Comparison of ENCODE assay signal across 25 cellular contexts in genomic region chr3:18247776-18248310, GRCh38.
"Had no signal": no experiment of that assay in that cellular context is flagged by ENCODE, and none has a peak within 500 bp of the region (broad histone marks: within the 10 kb centered on the region; RNA-seq: fewer than 3 reads in every experiment).

No MANE protein-coding gene starts in this region.

- H3K36me3 ChIP-seq: cardiac muscle cell, SJCRH30 had no signal

- H3K4me1 Mint-ChIP-seq: activated naive CD4-positive, alpha-beta T cell treated with anti-CD3 and anti-CD28 coated beads, Interleukin-2, amount 50 U/mL, for 24 hours had no signal

- H3K4me3 Mint-ChIP-seq: activated CD8-positive, alpha-beta T cell treated with anti-CD3 and anti-CD28 coated beads, Interleukin-2, amount 10 ng/mL, durations not matched to agents 7 days and 5 days; activated naive CD4-positive, alpha-beta T cell treated with anti-CD3 and anti-CD28 coated beads, Interleukin-2, amount 50 U/mL, for 24 hours had no signal

- H3K9ac ChIP-seq: SK-N-SH had no signal

- H3K27me3 ChIP-seq: body of pancreas, cardiac muscle cell, SJCRH30 had no signal

- H3K4me2 ChIP-seq: SK-N-SH had no signal

- H3K27me3 Mint-ChIP-seq: activated naive CD4-positive, alpha-beta T cell treated with anti-CD3 and anti-CD28 coated beads, Interleukin-2, amount 50 U/mL, for 24 hours had no signal

- H3K4me3 ChIP-seq: body of pancreas, cardiac muscle cell, K562, SJCRH30 had no signal

- FAIRE-seq: K562 had no signal

- ATAC-seq: activated CD8-positive, alpha-beta T cell treated with anti-CD3 and anti-CD28 coated beads, Interleukin-2, amount 10 ng/mL, durations not matched to agents 7 days and 5 days; body of pancreas; K562; Panc1 had no signal

- DNase-seq: activated CD4-positive, alpha-beta T cell treated with anti-CD3 and anti-CD28 coated beads for 4 hours; activated CD4-positive, alpha-beta T cell treated with anti-CD3 and anti-CD28 coated beads, Interleukin-2, amount 50 U/mL, for 4 hours; activated CD8-positive, alpha-beta memory T cell treated with anti-CD3 and anti-CD28 coated beads, Interleukin-2, amount 50 U/mL, for 48 hours; activated CD8-positive, alpha-beta T cell treated with anti-CD3 and anti-CD28 coated beads, Interleukin-2, amount 10 ng/mL, durations not matched to agents 7 days and 5 days; activated T-cell treated with anti-CD3 and anti-CD28 coated beads, Interleukin-2, amount 50 U/mL, for 1 hour; aorta; body of pancreas; Kasumi-1; NCI-H1105 treated with DMSO at 0.1 percent for 48 hours; NCI-H1436 treated with DMSO at 0.1 percent for 48 hours; NCI-H187; NCI-H2081 treated with DMSO at 0.1 percent for 48 hours; NCI-H446; NCI-H524; NCI-H748 treated with DMSO at 0.1 percent for 48 hours; Right ventricle myocardium superior; SJCRH30; SK-N-SH; T-helper 1 cell had no signal

- H3K36me3 Mint-ChIP-seq: activated naive CD4-positive, alpha-beta T cell treated with anti-CD3 and anti-CD28 coated beads, Interleukin-2, amount 50 U/mL, for 24 hours had no signal

- H3K4me1 ChIP-seq: body of pancreas, SJCRH30 had no signal

- H3K9me3 Mint-ChIP-seq: activated naive CD4-positive, alpha-beta T cell treated with anti-CD3 and anti-CD28 coated beads, Interleukin-2, amount 50 U/mL, for 24 hours had no signal

- H3K27ac Mint-ChIP-seq: activated CD8-positive, alpha-beta T cell treated with anti-CD3 and anti-CD28 coated beads, Interleukin-2, amount 10 ng/mL, durations not matched to agents 7 days and 5 days; activated naive CD4-positive, alpha-beta T cell treated with anti-CD3 and anti-CD28 coated beads, Interleukin-2, amount 50 U/mL, for 24 hours had no signal

- H3K27ac ChIP-seq: body of pancreas, cardiac muscle cell, RWPE1, SJCRH30, VCaP had no signal

- H3K9me3 ChIP-seq: body of pancreas, SJCRH30, SK-N-SH had no signal
